In the genomic region with DNA sequence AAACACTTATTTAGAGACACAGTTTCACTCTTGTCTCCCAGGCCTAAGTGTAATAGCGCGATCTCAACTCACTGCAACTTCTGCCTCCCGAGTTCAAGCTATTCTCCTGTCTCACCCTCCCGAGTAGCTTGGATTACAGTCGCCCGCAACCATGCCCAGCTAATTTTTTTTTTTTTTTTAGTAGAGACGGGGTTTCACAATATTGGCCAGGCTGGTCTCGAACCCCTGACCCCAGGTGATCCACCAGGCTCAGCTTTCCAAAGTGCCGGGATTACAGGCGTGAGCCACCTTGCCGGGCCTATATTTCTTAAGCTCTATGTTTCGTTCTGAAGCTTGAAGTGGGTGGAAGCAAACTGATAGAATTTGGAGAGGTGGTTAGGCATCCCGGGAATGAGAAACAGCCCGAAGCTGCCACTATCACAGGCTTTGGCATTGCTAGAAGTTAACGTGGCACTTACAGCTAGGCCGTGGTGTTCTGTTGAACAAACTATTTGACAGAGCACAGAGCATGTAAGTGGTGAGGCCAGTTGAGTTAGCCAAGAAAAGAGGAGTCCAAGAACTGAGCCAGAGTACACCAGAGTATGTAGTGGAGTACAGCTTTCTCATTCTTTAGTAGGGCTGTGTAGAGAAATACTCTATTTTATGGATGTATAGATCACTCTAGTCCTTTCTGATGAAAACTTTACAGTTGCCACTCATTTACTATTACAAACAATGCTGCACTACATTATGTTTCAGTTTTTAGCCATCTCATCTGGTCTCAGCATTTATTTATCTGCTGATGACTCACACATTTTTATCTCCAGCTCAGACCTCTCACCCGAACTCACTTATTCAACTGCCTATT, we compare ENCODE assay signal across 1 cellular context.
TF ChIP-seq lines count a peak whose summit lies in the region.

No MANE protein-coding gene starts in this region.

TF ChIP-seq in IMR-90, 13 proteins besides CTCF, POLR2A, EP300 and RAD21 (continued from another document):
- TF ChIP-seq CHD1 (IDR thresholded peaks at IDR 0.05; ENCODE audit: low read depth, low read length) (0 out of 2 replicates have a peak, but pooled peaks have one; percentile 91), RFX5 (IDR thresholded peaks at IDR 0.05; ENCODE audit: low read depth, low read length) (no peak), NFE2L2 (IDR thresholded peaks at IDR 0.05; ENCODE audit: low read depth, low read length) (peak; percentile 98), FOS (IDR thresholded peaks at IDR 0.05; ENCODE audit: low read depth, low read length) (peak; percentile 96)
